In genomic region chr1:182588460-182589396, GRCh38 we compare ENCODE assay signal across 8 cellular contexts. TPM values are rescaled to one million over a fixed set of nuclear protein-coding genes. Genes with fewer than 3 reads are reported as not detected.
DNase-seq lines count a peak whose midpoint lies in the region; ATAC-seq and TF ChIP-seq lines count a peak whose summit lies in the region.

RNASEL (minus strand) TSS chr1:182589256; CDS start chr1:182586806, 2,450 bp downstream.

- intact Hi-C loops in Caco-2 (cut with micrococcal nuclease; ENCODE audit: unreplicated experiment): no loop called here
- intact Hi-C loops in heart left ventricle (cut with DNase I): loop anchor here in 2 of 10 donors (10.0 kb wide), 3 partner anchors 134 to 504 kb away; partner anchors contain the start of gene RGSL1 (in 1 of the 2)

- BruUV-seq in Caco-2 (replicated peaks; lab: Mats Ljungman, UMichigan): TSS peak; percentile 48

- no peaks in the 10 kb centered on the region for H3K4me1 Mint-ChIP-seq in Caco-2 (ENCODE audit: low read depth, unreplicated experiment)

- no peaks in the 10 kb centered on the region for H3K4me1 ChIP-seq in Caco-2
- H3K4me1 ChIP-seq in SK-N-SH (ENCODE audit: control insufficient read depth in 1 of 2, insufficient read depth in 2 of 2, low read depth in 1 of 2, low read length in 1 of 2): no peaks in the 10 kb centered on the region
- peaks cover 0 to 40% (median 6%) of the 10 kb centered on the region in 12 donors for H3K4me1 ChIP-seq in heart left ventricle
- H3K4me1 ChIP-seq in parathyroid adenoma: peaks cover 4% of the 10 kb centered on the region

- no peaks in the 10 kb centered on the region for H4K20me1 ChIP-seq in SK-N-SH (ENCODE audit: insufficient read depth)

- H3K4me2 ChIP-seq in SK-N-SH (no peak within 1 kb of the TSS; the same call in 1 of the 2 replicates), parathyroid adenoma (ENCODE audit: low read length) (peak within 1 kb of the TSS; percentile 61)

- H3K36me3 Mint-ChIP-seq in Caco-2 (ENCODE audit: insufficient read depth, unreplicated experiment): no peaks in the 10 kb centered on the region

- no peaks in the 10 kb centered on the region for H3F3A ChIP-seq in SK-N-SH (replicated peaks; ENCODE audit: insufficient read depth)

- no peaks in the 10 kb centered on the region for H3K27me3 ChIP-seq in Caco-2 (replicated peaks; ENCODE audit: control insufficient read depth, insufficient read depth, low read length)
- H3K27me3 ChIP-seq in SK-N-SH (ENCODE audit: insufficient read depth): no peaks in the 10 kb centered on the region; the same call in 1 of the 2 replicates
- no peaks in the 10 kb centered on the region for H3K27me3 ChIP-seq in heart left ventricle
- H3K27me3 ChIP-seq in parathyroid adenoma (ENCODE audit: control insufficient read depth, insufficient read depth, low read length): no peaks in the 10 kb centered on the region

- H2AFZ ChIP-seq in SK-N-SH (ENCODE audit: low read depth): peak within 1 kb of the TSS; percentile 51; the same call in 1 of the 2 replicates
- peak within 1 kb of the TSS; percentile 84 for H2AFZ ChIP-seq in parathyroid adenoma

- peak; percentile 63 to 66 for DNase-seq in Caco-2
- no peak for DNase-seq in SK-N-SH
- DNase-seq in heart left ventricle: peak; percentile 70 to 82 (median 76)
- DNase-seq in NCI-H748 treated with DMSO at 0.1 percent for 48 hours (lab: John Stamatoyannopoulos, UW): no peak

- TF ChIP-seq RAD21 in SK-N-SH (IDR thresholded peaks at IDR 0.05; ENCODE audit: low read length): no peak

- TF ChIP-seq EP300 in SK-N-SH (IDR thresholded peaks at IDR 0.05; ENCODE audit: borderline replicate concordance in 1 of 2, low read depth in 1 of 2, low read length in 1 of 2): no peak

- H3K9me3 ChIP-seq in Caco-2 (no peaks in the 10 kb centered on the region), SK-N-SH (no peaks in the 10 kb centered on the region), heart left ventricle (no peaks in the 10 kb centered on the region), parathyroid adenoma (ENCODE audit: control insufficient read depth, low read length) (no peaks in the 10 kb centered on the region)

- no peaks in the 10 kb centered on the region for H3K9me3 Mint-ChIP-seq in Caco-2 (ENCODE audit: unreplicated experiment)

- H3K36me3 ChIP-seq in Caco-2 (ENCODE audit: control insufficient read depth, insufficient read depth, low read length) (no peaks in the 10 kb centered on the region), SK-N-SH (replicated peaks in 1 of 2; ENCODE audit: control insufficient read depth in 1 of 2, insufficient read depth in 2 of 2, low read length in 1 of 2) (no peaks in the 10 kb centered on the region), heart left ventricle (peaks cover 0 to 3% (median 0%) of the 10 kb centered on the region in 9 donors), parathyroid adenoma (ENCODE audit: control insufficient read depth, insufficient read depth, low read length) (no peaks in the 10 kb centered on the region)

- peak within 1 kb of the TSS; percentile 41 for H3K4me3 ChIP-seq in Caco-2 (ENCODE audit: low read depth, low read length)
- H3K4me3 ChIP-seq in SK-N-SH (ENCODE audit: low read depth in 2 of 2, low read length in 1 of 2): no peak within 1 kb of the TSS
- peak within 1 kb of the TSS; percentile 49 to 90 (median 74) for H3K4me3 ChIP-seq in heart left ventricle
- peak within 1 kb of the TSS; percentile 83 for H3K4me3 ChIP-seq in parathyroid adenoma (ENCODE audit: low read depth, low read length)

- 53% methylated on average over 21 of the region's 21 CpGs for WGBS in SK-N-SH (ENCODE audit: low lambda C conversion rate)
- 2 to 5% (median 3%) methylated on average over 21 of the region's 21 CpGs for WGBS in adipose tissue, 3 donors
- 10 to 20% (median 16%) methylated on average over 21 of the region's 21 CpGs for WGBS in heart left ventricle, 4 donors

- ATAC-seq in GM19395 (IDR thresholded peaks at IDR 0.05; ENCODE audit: unreplicated experiment): peak; percentile 96
- peak; percentile 87 for ATAC-seq in HG03460 (IDR thresholded peaks at IDR 0.05; ENCODE audit: unreplicated experiment)
- ATAC-seq in heart left ventricle: peak; percentile 82 to 94 (median 92)

- no peak within 1 kb of the TSS for H3K27ac ChIP-seq in SK-N-SH (ENCODE audit: low read depth in 2 of 2, low read length in 1 of 2)
- peak within 1 kb of the TSS; percentile 60 for H3K27ac ChIP-seq in adipose tissue (ENCODE audit: low read depth, low read length)
- peak within 1 kb of the TSS; percentile 51 to 99 (median 92) for H3K27ac ChIP-seq in heart left ventricle
- peak within 1 kb of the TSS; percentile 93 for H3K27ac ChIP-seq in parathyroid adenoma

- H3K9ac ChIP-seq in SK-N-SH (no peak within 1 kb of the TSS), parathyroid adenoma (no peak within 1 kb of the TSS)

- TF ChIP-seq CTCF in Caco-2 (IDR thresholded peaks at IDR 0.05; ENCODE audit: insufficient read depth in 1 of 2, low read depth in 1 of 2, low read length in 1 of 2, severe bottlenecking in 1 of 2, unreplicated experiment in 1 of 2) (no peak), SK-N-SH (IDR thresholded peaks at IDR 0.05) (no peak), heart left ventricle (IDR thresholded peaks at IDR 0.05) (no peak), parathyroid adenoma (IDR thresholded peaks at IDR 0.05) (no peak)

- no peaks in the 10 kb centered on the region for H3K27me3 Mint-ChIP-seq in Caco-2 (ENCODE audit: insufficient read depth, unreplicated experiment)

- TF ChIP-seq POLR2A in heart left ventricle (IDR thresholded peaks at IDR 0.05): peak in 1 of 2 donors; percentile 33

- POLR2A ChIA-PET in Caco-2 (lab: Charles Lee) (interaction anchor here (1.2 kb wide), 1 partner anchor 165 kb away, joined by 3 read pairs; no protein-coding TSS in a partner anchor), SK-N-SH (lab: Yijun Ruan, JAX) (no interaction called here)

- no peaks in the 10 kb centered on the region for H3K79me2 ChIP-seq in SK-N-SH (ENCODE audit: insufficient read depth)
- H3K79me2 ChIP-seq in parathyroid adenoma: no peaks in the 10 kb centered on the region

- CTCF ChIA-PET in Caco-2 (lab: Charles Lee): interaction anchor here (0.9 to 1.9 kb wide), 6 partner anchors 10 to 506 kb away, joined by 3 to 10 read pairs (median 6); no protein-coding TSS in a partner anchor
- CTCF ChIA-PET in SK-N-SH (lab: Yijun Ruan, JAX): interaction anchor here (1.0 to 4.6 kb wide), 3 partner anchors 8 to 196 kb away, joined by 4 to 40 read pairs (median 19); no protein-coding TSS in a partner anchor

- peak within 1 kb of the TSS; percentile 85 for H3K27ac Mint-ChIP-seq in Caco-2 (ENCODE audit: unreplicated experiment)

- H3K9me2 ChIP-seq in SK-N-SH: no peaks in the 10 kb centered on the region

- peak within 1 kb of the TSS; percentile 88 for H3K4me3 Mint-ChIP-seq in Caco-2 (ENCODE audit: unreplicated experiment)

TF ChIP-seq in SK-N-SH, 30 proteins besides CTCF, POLR2A, EP300 and RAD21 (continues in another document):
- TF ChIP-seq, protein P1, sequence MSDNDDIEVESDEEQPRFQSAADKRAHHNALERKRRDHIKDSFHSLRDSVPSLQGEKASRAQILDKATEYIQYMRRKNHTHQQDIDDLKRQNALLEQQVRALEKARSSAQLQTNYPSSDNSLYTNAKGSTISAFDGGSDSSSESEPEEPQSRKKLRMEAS (IDR thresholded peaks at IDR 0.05; ENCODE audit: low read depth): no peak
- TF ChIP-seq SMC3 (IDR thresholded peaks at IDR 0.05; ENCODE audit: low read depth, low read length): no peak
- TF ChIP-seq, protein P2, sequence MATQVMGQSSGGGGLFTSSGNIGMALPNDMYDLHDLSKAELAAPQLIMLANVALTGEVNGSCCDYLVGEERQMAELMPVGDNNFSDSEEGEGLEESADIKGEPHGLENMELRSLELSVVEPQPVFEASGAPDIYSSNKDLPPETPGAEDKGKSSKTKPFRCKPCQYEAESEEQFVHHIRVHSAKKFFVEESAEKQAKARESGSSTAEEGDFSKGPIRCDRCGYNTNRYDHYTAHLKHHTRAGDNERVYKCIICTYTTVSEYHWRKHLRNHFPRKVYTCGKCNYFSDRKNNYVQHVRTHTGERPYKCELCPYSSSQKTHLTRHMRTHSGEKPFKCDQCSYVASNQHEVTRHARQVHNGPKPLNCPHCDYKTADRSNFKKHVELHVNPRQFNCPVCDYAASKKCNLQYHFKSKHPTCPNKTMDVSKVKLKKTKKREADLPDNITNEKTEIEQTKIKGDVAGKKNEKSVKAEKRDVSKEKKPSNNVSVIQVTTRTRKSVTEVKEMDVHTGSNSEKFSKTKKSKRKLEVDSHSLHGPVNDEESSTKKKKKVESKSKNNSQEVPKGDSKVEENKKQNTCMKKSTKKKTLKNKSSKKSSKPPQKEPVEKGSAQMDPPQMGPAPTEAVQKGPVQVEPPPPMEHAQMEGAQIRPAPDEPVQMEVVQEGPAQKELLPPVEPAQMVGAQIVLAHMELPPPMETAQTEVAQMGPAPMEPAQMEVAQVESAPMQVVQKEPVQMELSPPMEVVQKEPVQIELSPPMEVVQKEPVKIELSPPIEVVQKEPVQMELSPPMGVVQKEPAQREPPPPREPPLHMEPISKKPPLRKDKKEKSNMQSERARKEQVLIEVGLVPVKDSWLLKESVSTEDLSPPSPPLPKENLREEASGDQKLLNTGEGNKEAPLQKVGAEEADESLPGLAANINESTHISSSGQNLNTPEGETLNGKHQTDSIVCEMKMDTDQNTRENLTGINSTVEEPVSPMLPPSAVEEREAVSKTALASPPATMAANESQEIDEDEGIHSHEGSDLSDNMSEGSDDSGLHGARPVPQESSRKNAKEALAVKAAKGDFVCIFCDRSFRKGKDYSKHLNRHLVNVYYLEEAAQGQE (IDR thresholded peaks at IDR 0.05; ENCODE audit: low read depth, low read length): no peak
- no peak for TF ChIP-seq IRF3 (IDR thresholded peaks at IDR 0.05; ENCODE audit: low read depth, low read length)
- TF ChIP-seq CHD2 (IDR thresholded peaks at IDR 0.05; ENCODE audit: low read length, partially characterized antibody): no peak
- no peak for TF ChIP-seq FOXM1 (IDR thresholded peaks at IDR 0.05; ENCODE audit: low read depth)
- no peak for TF ChIP-seq EZH2phosphoT487 (IDR thresholded peaks at IDR 0.05; ENCODE audit: borderline replicate concordance, low read depth)
- no peak for TF ChIP-seq JUND (IDR thresholded peaks at IDR 0.05)

RNA-seq across cellular contexts. Expression of gene RNASEL, which starts in this region (rescaled TPM):
- total RNA-seq in Caco-2 (2022) (2.7 and 2.9 TPM in 2 replicates), heart left ventricle (1 to 10 TPM; 2.0 to 6.3 (median 3.0) TPM)
- polyA plus RNA-seq in SK-N-SH (2012; rRNA removed) (not detected in 2 replicates), adipose tissue (1 to 10 TPM; 2.0 to 6.1 (median 3.2) TPM), heart left ventricle (1 to 10 TPM; 1.4 to 1.9 TPM)
- 0.01 TPM in 2 replicates for polyA plus RNA-seq in SK-N-SH (2012; cell fraction: cytosol; rRNA removed)
- polyA plus RNA-seq in SK-N-SH (2012; cell fraction: nucleus; rRNA removed): not detected in 2 replicates

Comparison
In these comparisons a context has a peak if more than half of its experiments do, and no peak if none do; other contexts are left out.
1. DNase-seq: peak in Caco-2 (2 of 2) and heart left ventricle (5 of 5); none in SK-N-SH (single experiment) and NCI-H748 treated with DMSO at 0.1 percent for 48 hours (single experiment).
2. H3K4me3 ChIP-seq: peak in Caco-2 (single experiment), heart left ventricle (12 of 12) and parathyroid adenoma (single experiment); none in SK-N-SH (0 of 2).
3. H3K27ac ChIP-seq: peak in adipose tissue (single experiment), heart left ventricle (12 of 12) and parathyroid adenoma (single experiment); none in SK-N-SH (0 of 2).
4. Peak in every context shown above with its lines, with median percentiles within 50 percentile points of each other: ATAC-seq.